Comparison of ENCODE assay signal across 6 cellular contexts in genomic region chr1:147993825-147994224, GRCh38.
DNase-seq lines count a peak whose midpoint lies in the region; ATAC-seq and TF ChIP-seq lines count a peak whose summit lies in the region.
"Not testable (repeated sequence)": the region's sequence is repeated elsewhere in the genome, so short reads cannot be mapped to it uniquely, and the experiment has no call there.

No MANE protein-coding gene starts in this region.

- not testable (repeated sequence) for H3K9me3 Mint-ChIP-seq in activated CD4-positive, alpha-beta T cell treated with anti-CD3 and anti-CD28 coated beads for 36 hours (ENCODE audit: low read depth); activated CD8-positive, alpha-beta T cell treated with anti-CD3 and anti-CD28 coated beads for 36 hours; activated T-cell treated with anti-CD3 and anti-CD28 coated beads, Interleukin-2, amount 50 U/mL, for 72 hours; activated naive CD4-positive, alpha-beta T cell treated with anti-CD3 and anti-CD28 coated beads, Interleukin-2, amount 50 U/mL, for 24 hours; activated naive CD8-positive, alpha-beta T cell treated with anti-CD3 and anti-CD28 coated beads, Interleukin-2, amount 50 U/mL, for 24 hours; stimulated activated naive CD8-positive, alpha-beta T cell treated with anti-CD3 and anti-CD28 coated beads, Interleukin-15, Interleukin-2, amounts not matched to agents 100 ng/mL and 50 ng/mL, for 24 hours

- TF ChIP-seq CTCF in activated CD8-positive, alpha-beta T cell treated with anti-CD3 and anti-CD28 coated beads for 36 hours (IDR thresholded peaks at IDR 0.05) = not testable (repeated sequence)

- not testable (repeated sequence) for DNase-seq in activated CD4-positive, alpha-beta T cell treated with anti-CD3 and anti-CD28 coated beads for 36 hours; activated CD8-positive, alpha-beta T cell treated with anti-CD3 and anti-CD28 coated beads for 36 hours; activated T-cell treated with anti-CD3 and anti-CD28 coated beads, Interleukin-2, amount 50 U/mL, for 72 hours; activated naive CD8-positive, alpha-beta T cell treated with anti-CD3 and anti-CD28 coated beads, Interleukin-2, amount 50 U/mL, for 24 hours

- POLR2A ChIA-PET in activated CD4-positive, alpha-beta T cell treated with anti-CD3 and anti-CD28 coated beads for 36 hours (lab: Charles Lee); activated CD8-positive, alpha-beta T cell treated with anti-CD3 and anti-CD28 coated beads for 36 hours (lab: Charles Lee): not testable (repeated sequence)

- intact Hi-C loops in activated CD4-positive, alpha-beta T cell treated with anti-CD3 and anti-CD28 coated beads for 36 hours (cut with DNase I, micrococcal nuclease); activated CD8-positive, alpha-beta T cell treated with anti-CD3 and anti-CD28 coated beads for 36 hours (cut with micrococcal nuclease): not testable (repeated sequence)

- not testable (repeated sequence) for H3K27me3 Mint-ChIP-seq in activated CD4-positive, alpha-beta T cell treated with anti-CD3 and anti-CD28 coated beads for 36 hours; activated CD8-positive, alpha-beta T cell treated with anti-CD3 and anti-CD28 coated beads for 36 hours; activated T-cell treated with anti-CD3 and anti-CD28 coated beads, Interleukin-2, amount 50 U/mL, for 72 hours (ENCODE audit: low read depth); activated naive CD4-positive, alpha-beta T cell treated with anti-CD3 and anti-CD28 coated beads, Interleukin-2, amount 50 U/mL, for 24 hours; activated naive CD8-positive, alpha-beta T cell treated with anti-CD3 and anti-CD28 coated beads, Interleukin-2, amount 50 U/mL, for 24 hours; stimulated activated naive CD8-positive, alpha-beta T cell treated with anti-CD3 and anti-CD28 coated beads, Interleukin-15, Interleukin-2, amounts not matched to agents 100 ng/mL and 50 ng/mL, for 24 hours

- peak overlapping the region; percentile 31 for H3K27ac Mint-ChIP-seq in activated CD4-positive, alpha-beta T cell treated with anti-CD3 and anti-CD28 coated beads for 36 hours
- H3K27ac Mint-ChIP-seq in activated CD8-positive, alpha-beta T cell treated with anti-CD3 and anti-CD28 coated beads for 36 hours = peak overlapping the region; percentile 81
- not testable (repeated sequence) for H3K27ac Mint-ChIP-seq in activated T-cell treated with anti-CD3 and anti-CD28 coated beads, Interleukin-2, amount 50 U/mL, for 72 hours
- H3K27ac Mint-ChIP-seq in activated naive CD4-positive, alpha-beta T cell treated with anti-CD3 and anti-CD28 coated beads, Interleukin-2, amount 50 U/mL, for 24 hours = peak overlapping the region; percentile 27
- peak overlapping the region; percentile 76 for H3K27ac Mint-ChIP-seq in activated naive CD8-positive, alpha-beta T cell treated with anti-CD3 and anti-CD28 coated beads, Interleukin-2, amount 50 U/mL, for 24 hours
- H3K27ac Mint-ChIP-seq in stimulated activated naive CD8-positive, alpha-beta T cell treated with anti-CD3 and anti-CD28 coated beads, Interleukin-15, Interleukin-2, amounts not matched to agents 100 ng/mL and 50 ng/mL, for 24 hours = peak overlapping the region; percentile 84

- peaks cover 14% of the 10 kb centered on the region for H3K4me1 Mint-ChIP-seq in activated CD4-positive, alpha-beta T cell treated with anti-CD3 and anti-CD28 coated beads for 36 hours
- peaks cover 22% of the 10 kb centered on the region for H3K4me1 Mint-ChIP-seq in activated CD8-positive, alpha-beta T cell treated with anti-CD3 and anti-CD28 coated beads for 36 hours (ENCODE audit: low read depth)
- peaks cover 23% of the 10 kb centered on the region for H3K4me1 Mint-ChIP-seq in activated T-cell treated with anti-CD3 and anti-CD28 coated beads, Interleukin-2, amount 50 U/mL, for 72 hours (ENCODE audit: low read depth)
- not testable (repeated sequence) for H3K4me1 Mint-ChIP-seq in activated naive CD4-positive, alpha-beta T cell treated with anti-CD3 and anti-CD28 coated beads, Interleukin-2, amount 50 U/mL, for 24 hours
- H3K4me1 Mint-ChIP-seq in activated naive CD8-positive, alpha-beta T cell treated with anti-CD3 and anti-CD28 coated beads, Interleukin-2, amount 50 U/mL, for 24 hours = peaks cover 32% of the 10 kb centered on the region
- peaks cover 33% of the 10 kb centered on the region for H3K4me1 Mint-ChIP-seq in stimulated activated naive CD8-positive, alpha-beta T cell treated with anti-CD3 and anti-CD28 coated beads, Interleukin-15, Interleukin-2, amounts not matched to agents 100 ng/mL and 50 ng/mL, for 24 hours (ENCODE audit: low read depth)

- peak; percentile 52 for ATAC-seq in activated CD4-positive, alpha-beta T cell treated with anti-CD3 and anti-CD28 coated beads for 36 hours
- peak; percentile 40 for ATAC-seq in activated CD8-positive, alpha-beta T cell treated with anti-CD3 and anti-CD28 coated beads for 36 hours
- ATAC-seq in activated T-cell treated with anti-CD3 and anti-CD28 coated beads, Interleukin-2, amount 50 U/mL, for 72 hours (replicated peaks in 1 of 2) = peak; percentile 32 to 41
- ATAC-seq in activated naive CD8-positive, alpha-beta T cell treated with anti-CD3 and anti-CD28 coated beads, Interleukin-2, amount 50 U/mL, for 24 hours = not testable (repeated sequence)

- peaks cover 17% of the 10 kb centered on the region for H3K36me3 Mint-ChIP-seq in activated CD4-positive, alpha-beta T cell treated with anti-CD3 and anti-CD28 coated beads for 36 hours (ENCODE audit: low read depth)
- H3K36me3 Mint-ChIP-seq in activated CD8-positive, alpha-beta T cell treated with anti-CD3 and anti-CD28 coated beads for 36 hours (ENCODE audit: low read depth) = peaks cover 18% of the 10 kb centered on the region
- not testable (repeated sequence) for H3K36me3 Mint-ChIP-seq in activated T-cell treated with anti-CD3 and anti-CD28 coated beads, Interleukin-2, amount 50 U/mL, for 72 hours (ENCODE audit: insufficient read depth in 2 of 2); activated naive CD4-positive, alpha-beta T cell treated with anti-CD3 and anti-CD28 coated beads, Interleukin-2, amount 50 U/mL, for 24 hours
- peaks cover 18% of the 10 kb centered on the region for H3K36me3 Mint-ChIP-seq in activated naive CD8-positive, alpha-beta T cell treated with anti-CD3 and anti-CD28 coated beads, Interleukin-2, amount 50 U/mL, for 24 hours (ENCODE audit: low read depth)
- H3K36me3 Mint-ChIP-seq in stimulated activated naive CD8-positive, alpha-beta T cell treated with anti-CD3 and anti-CD28 coated beads, Interleukin-15, Interleukin-2, amounts not matched to agents 100 ng/mL and 50 ng/mL, for 24 hours (ENCODE audit: low read depth) = peaks cover 20% of the 10 kb centered on the region

- CTCF ChIA-PET in activated CD4-positive, alpha-beta T cell treated with anti-CD3 and anti-CD28 coated beads for 36 hours (lab: Charles Lee); activated CD8-positive, alpha-beta T cell treated with anti-CD3 and anti-CD28 coated beads for 36 hours (lab: Charles Lee): not testable (repeated sequence)

- not testable (repeated sequence) for H3K4me3 Mint-ChIP-seq in activated CD4-positive, alpha-beta T cell treated with anti-CD3 and anti-CD28 coated beads for 36 hours; activated CD8-positive, alpha-beta T cell treated with anti-CD3 and anti-CD28 coated beads for 36 hours; activated naive CD4-positive, alpha-beta T cell treated with anti-CD3 and anti-CD28 coated beads, Interleukin-2, amount 50 U/mL, for 24 hours; activated naive CD8-positive, alpha-beta T cell treated with anti-CD3 and anti-CD28 coated beads, Interleukin-2, amount 50 U/mL, for 24 hours
- H3K4me3 Mint-ChIP-seq in activated T-cell treated with anti-CD3 and anti-CD28 coated beads, Interleukin-2, amount 50 U/mL, for 72 hours = peak overlapping the region; percentile 36 to 76
- peak overlapping the region; percentile 41 for H3K4me3 Mint-ChIP-seq in stimulated activated naive CD8-positive, alpha-beta T cell treated with anti-CD3 and anti-CD28 coated beads, Interleukin-15, Interleukin-2, amounts not matched to agents 100 ng/mL and 50 ng/mL, for 24 hours
